Comparison of ENCODE assay signal across 8 cellular contexts in genomic region chr20:44208770-44209169, GRCh38. TPM values are rescaled to one million over a fixed set of nuclear protein-coding genes. Genes with fewer than 3 reads are reported as not detected.
DNase-seq lines count a peak whose midpoint lies in the region; ATAC-seq and TF ChIP-seq lines count a peak whose summit lies in the region.

No MANE protein-coding gene starts in this region.

- H3K27me3 Mint-ChIP-seq in activated naive CD4-positive, alpha-beta T cell treated with anti-CD3 and anti-CD28 coated beads, Interleukin-2, amount 50 U/mL, for 24 hours, result no peaks in the 10 kb centered on the region

- no peak for TF ChIP-seq EP300 in tibial nerve (IDR thresholded peaks at IDR 0.05)

- 23 to 31% methylated on average over 7 of the region's 7 CpGs for WGBS in tibial nerve, 2 donors

- no peaks in the 10 kb centered on the region for H3K9me3 Mint-ChIP-seq in activated naive CD4-positive, alpha-beta T cell treated with anti-CD3 and anti-CD28 coated beads, Interleukin-2, amount 50 U/mL, for 24 hours
- H3K9me3 Mint-ChIP-seq in activated naive CD4-positive, alpha-beta T cell treated with anti-CD3 and anti-CD28 coated beads, Interleukin-2, amount 50 U/mL, for 72 hours, result no peaks in the 10 kb centered on the region

- no peak for DNase-seq in activated naive CD4-positive, alpha-beta T cell (lab: John Stamatoyannopoulos, UW)
- DNase-seq in activated naive CD4-positive, alpha-beta T cell treated with anti-CD3 and anti-CD28 coated beads, Interleukin-2, amount 50 U/mL, for 72 hours (ENCODE audit: low spot score in 2 of 2), result no peak
- DNase-seq in tibial nerve (ENCODE audit: low spot score in 2 of 2) (no peak), Ammon's horn (ENCODE audit: low spot score) (no peak)
- DNase-seq in stimulated activated CD4-positive, alpha-beta T cell treated with anti-CD3 and anti-CD28 coated beads, Interleukin-2, amount 100 ng/mL, for 48 hours, result no peak
- no peak for DNase-seq in stimulated activated CD4-positive, alpha-beta T cell treated with anti-CD3 and anti-CD28 coated beads, Interleukin-15, amount 100 ng/mL, for 24 hours

- H3K9me3 ChIP-seq in iPS-18c (ENCODE audit: control insufficient read depth, insufficient read depth, low read length), result no peaks in the 10 kb centered on the region
- no peaks in the 10 kb centered on the region for H3K9me3 ChIP-seq in tibial nerve

- peak overlapping the region; percentile 95 for H3K4me3 Mint-ChIP-seq in activated naive CD4-positive, alpha-beta T cell treated with anti-CD3 and anti-CD28 coated beads, Interleukin-2, amount 50 U/mL, for 24 hours

- peak overlapping the region in 2 of 4 donors; percentile 96 to 99 for H3K27ac ChIP-seq in tibial nerve

- no peaks in the 10 kb centered on the region for H3K27me3 ChIP-seq in tibial nerve

- ATAC-seq in activated naive CD4-positive, alpha-beta T cell treated with anti-CD3 and anti-CD28 coated beads, Interleukin-2, amount 50 U/mL, for 72 hours, result no peak

- H3K27ac Mint-ChIP-seq in activated naive CD4-positive, alpha-beta T cell treated with anti-CD3 and anti-CD28 coated beads, Interleukin-2, amount 50 U/mL, for 24 hours, result peak overlapping the region; percentile 68
- H3K27ac Mint-ChIP-seq in activated naive CD4-positive, alpha-beta T cell treated with anti-CD3 and anti-CD28 coated beads, Interleukin-2, amount 50 U/mL, for 72 hours, result peak overlapping the region; percentile 100

- peaks cover 0 to 66% (median 29%) of the 10 kb centered on the region in 4 donors for H3K4me1 ChIP-seq in tibial nerve

- peaks cover 72% of the 10 kb centered on the region for H3K4me1 Mint-ChIP-seq in activated naive CD4-positive, alpha-beta T cell treated with anti-CD3 and anti-CD28 coated beads, Interleukin-2, amount 50 U/mL, for 24 hours

- H3K4me3 ChIP-seq in iPS-18c (ENCODE audit: insufficient read depth, low read depth, low read length) (peak overlapping the region; percentile 6; the same call in 1 of the 2 replicates), tibial nerve (peak overlapping the region; percentile 87 to 97 (median 92))

- H3K36me3 ChIP-seq in tibial nerve, result peaks cover 2 to 25% (median 3%) of the 10 kb centered on the region in 3 donors

- H3K36me3 Mint-ChIP-seq in activated naive CD4-positive, alpha-beta T cell treated with anti-CD3 and anti-CD28 coated beads, Interleukin-2, amount 50 U/mL, for 24 hours, result peaks cover 7% of the 10 kb centered on the region
- peaks cover 27 to 32% of the 10 kb centered on the region in 2 donors for H3K36me3 Mint-ChIP-seq in activated naive CD4-positive, alpha-beta T cell treated with anti-CD3 and anti-CD28 coated beads, Interleukin-2, amount 50 U/mL, for 72 hours

- TF ChIP-seq POLR2A in tibial nerve (IDR thresholded peaks at IDR 0.05), result no peak

- TF ChIP-seq CTCF in tibial nerve (IDR thresholded peaks at IDR 0.05), result no peak

RNA-seq across cellular contexts. Expression of gene OSER1, which starts 1.8 kb away (rescaled TPM):
- total RNA-seq in activated naive CD4-positive, alpha-beta T cell treated with anti-CD3 and anti-CD28 coated beads, Interleukin-2, amount 50 U/mL, for 72 hours, result 10 to 100 TPM; 32.2 to 42.8 TPM
- total RNA-seq in tibial nerve, result 10 to 100 TPM; 31.2 to 47.9 (median 35.3) TPM

RNA-seq across cellular contexts. Expression of gene JPH2, which starts 21.8 kb away (rescaled TPM):
- under 1 TPM in 1 of 2 donors, not detected in 1; 0.97 TPM for total RNA-seq in activated naive CD4-positive, alpha-beta T cell treated with anti-CD3 and anti-CD28 coated beads, Interleukin-2, amount 50 U/mL, for 72 hours
- total RNA-seq in tibial nerve, result 1 to 10 TPM; 3.1 to 6.3 (median 5.3) TPM

RNA-seq across cellular contexts. Expression of gene GDAP1L1, which starts 38.3 kb away (rescaled TPM):
- total RNA-seq in activated naive CD4-positive, alpha-beta T cell treated with anti-CD3 and anti-CD28 coated beads, Interleukin-2, amount 50 U/mL, for 72 hours, result not detected
- not detected for total RNA-seq in tibial nerve
